Comparison of ENCODE assay signal across 19 cellular contexts in genomic region chr7:45576249-45576929, GRCh38. TPM values are rescaled to one million over a fixed set of nuclear protein-coding genes. Genes with fewer than 3 reads are reported as not detected.
DNase-seq lines count a peak whose midpoint lies in the region; ATAC-seq and TF ChIP-seq lines count a peak whose summit lies in the region.
"Had no signal": no experiment of that assay in that cellular context is flagged by ENCODE, and none has a peak within 500 bp of the region (broad histone marks: within the 10 kb centered on the region; RNA-seq: fewer than 3 reads in every experiment).

No MANE protein-coding gene starts in this region.

- H3K27ac ChIP-seq in upper lobe of right lung = no peak overlapping the region
- H3K27ac ChIP-seq: cardiac muscle cell, HL-60, KMS-11, left lung had no signal

- ATAC-seq in upper lobe of right lung = no peak

- TF ChIP-seq CTCF in glutamatergic neuron (IDR thresholded peaks at IDR 0.05; ENCODE audit: partially characterized antibody, unreplicated experiment) = no peak
- no peak for TF ChIP-seq CTCF in progenitor cell of endocrine pancreas (IDR thresholded peaks at IDR 0.05; ENCODE audit: unreplicated experiment)
- no peak for TF ChIP-seq CTCF in upper lobe of right lung (IDR thresholded peaks at IDR 0.05)

- H3K36me3 Mint-ChIP-seq in activated CD4-positive, alpha-beta T cell treated with anti-CD3 and anti-CD28 coated beads, Interleukin-2, amount 10 ng/mL, durations not matched to agents 24 days and 14 days (ENCODE audit: low read depth) = no peaks in the 10 kb centered on the region
- H3K36me3 Mint-ChIP-seq in glutamatergic neuron (ENCODE audit: unreplicated experiment) = no peaks in the 10 kb centered on the region
- no peaks in the 10 kb centered on the region for H3K36me3 Mint-ChIP-seq in progenitor cell of endocrine pancreas (ENCODE audit: insufficient read depth)
- H3K36me3 Mint-ChIP-seq: CD4-positive, CD25-positive, alpha-beta regulatory T cell had no signal

- H3K27me3 Mint-ChIP-seq in activated CD4-positive, alpha-beta T cell treated with anti-CD3 and anti-CD28 coated beads, Interleukin-2, amount 10 ng/mL, durations not matched to agents 24 days and 14 days = peaks cover 42% of the 10 kb centered on the region
- H3K27me3 Mint-ChIP-seq in glutamatergic neuron (ENCODE audit: unreplicated experiment) (peaks cover 11% of the 10 kb centered on the region), progenitor cell of endocrine pancreas (peaks cover 52% of the 10 kb centered on the region)

- H3K4me3 Mint-ChIP-seq in activated CD4-positive, alpha-beta T cell treated with anti-CD3 and anti-CD28 coated beads, Interleukin-2, amount 10 ng/mL, durations not matched to agents 24 days and 14 days = peak overlapping the region; percentile 10
- H3K4me3 Mint-ChIP-seq in glutamatergic neuron (ENCODE audit: unreplicated experiment) = peak overlapping the region; percentile 87
- peak overlapping the region; percentile 75 for H3K4me3 Mint-ChIP-seq in progenitor cell of endocrine pancreas (ENCODE audit: low read depth)

- DNase-seq in activated CD4-positive, alpha-beta T cell treated with anti-CD3 and anti-CD28 coated beads, Interleukin-2, amount 10 ng/mL, durations not matched to agents 24 days and 14 days = no peak
- no peak for DNase-seq in activated CD4-positive, alpha-beta T cell treated with anti-CD3 and anti-CD28 coated beads for 4 hours
- peak; percentile 24 for DNase-seq in OCI-M1 (lab: John Stamatoyannopoulos, UW)
- DNase-seq in glutamatergic neuron = no peak
- no peak for DNase-seq in progenitor cell of endocrine pancreas (ENCODE audit: low spot score, unreplicated experiment)
- no peak for DNase-seq in NCI-H1048 (lab: John Stamatoyannopoulos, UW)
- no peak for DNase-seq in upper lobe of right lung
- DNase-seq in NCI-H187 treated with DMSO at 0.1 percent for 48 hours (lab: John Stamatoyannopoulos, UW) = no peak
- DNase-seq: activated CD4-positive, alpha-beta T cell treated with anti-CD3 and anti-CD28 coated beads for 48 hours; CD4-positive, CD25-positive, alpha-beta regulatory T cell; effector CD8-positive, alpha-beta T cell; NCI-H1092; NCI-H2171 treated with DMSO at 0.1 percent for 48 hours; NK-92 treated with Interleukin-12 subunit alpha and Interleukin-12 subunit beta, amount 100 ng/mL, for 24 hours; SHP77 had no signal

- H3K4me1 Mint-ChIP-seq in activated CD4-positive, alpha-beta T cell treated with anti-CD3 and anti-CD28 coated beads, Interleukin-2, amount 10 ng/mL, durations not matched to agents 24 days and 14 days = peaks cover 5% of the 10 kb centered on the region
- H3K4me1 Mint-ChIP-seq in glutamatergic neuron (ENCODE audit: low read depth, unreplicated experiment) (peaks cover 22% of the 10 kb centered on the region), progenitor cell of endocrine pancreas (ENCODE audit: low read depth) (peaks cover 4% of the 10 kb centered on the region)

- no peaks in the 10 kb centered on the region for H3K9me3 Mint-ChIP-seq in activated CD4-positive, alpha-beta T cell treated with anti-CD3 and anti-CD28 coated beads, Interleukin-2, amount 10 ng/mL, durations not matched to agents 24 days and 14 days
- H3K9me3 Mint-ChIP-seq in glutamatergic neuron (ENCODE audit: unreplicated experiment) (peaks cover 9% of the 10 kb centered on the region), progenitor cell of endocrine pancreas (ENCODE audit: low read depth) (no peaks in the 10 kb centered on the region)

- no peaks in the 10 kb centered on the region for H3K36me3 ChIP-seq in upper lobe of right lung
- H3K36me3 ChIP-seq: cardiac muscle cell, left lung had no signal

- H3K4me1 ChIP-seq in upper lobe of right lung = peaks cover 8% of the 10 kb centered on the region

- intact Hi-C loops in activated CD4-positive, alpha-beta T cell treated with anti-CD3 and anti-CD28 coated beads, Interleukin-2, amount 10 ng/mL, durations not matched to agents 24 days and 14 days (cut with micrococcal nuclease) = no loop called here
- intact Hi-C loops in upper lobe of right lung (cut with DNase I) = no loop called here

- H3K9me3 ChIP-seq in upper lobe of right lung = no peaks in the 10 kb centered on the region
- H3K9me3 ChIP-seq: left lung had no signal

- H3K4me3 ChIP-seq in upper lobe of right lung = no peak overlapping the region
- H3K4me3 ChIP-seq: left lung had no signal

- peaks cover 36% of the 10 kb centered on the region for H3K27me3 ChIP-seq in upper lobe of right lung

- H3K27ac Mint-ChIP-seq in activated CD4-positive, alpha-beta T cell treated with anti-CD3 and anti-CD28 coated beads, Interleukin-2, amount 10 ng/mL, durations not matched to agents 24 days and 14 days = no peak overlapping the region
- H3K27ac Mint-ChIP-seq in glutamatergic neuron (ENCODE audit: unreplicated experiment) (peak overlapping the region; percentile 17), progenitor cell of endocrine pancreas (no peak overlapping the region)
- H3K27ac Mint-ChIP-seq: CD4-positive, CD25-positive, alpha-beta regulatory T cell had no signal

RNA-seq across cellular contexts. Expression of gene ADCY1, which starts 2.2 kb away (rescaled TPM):
- 1.5 and 2.8 TPM in 2 replicates for total RNA-seq in activated CD4-positive, alpha-beta T cell treated with anti-CD3 and anti-CD28 coated beads, Interleukin-2, amount 10 ng/mL, durations not matched to agents 24 days and 14 days
- total RNA-seq in glutamatergic neuron (ENCODE audit: unreplicated experiment) = 51.9 TPM
- total RNA-seq in progenitor cell of endocrine pancreas = 11.3 and 13.6 TPM in 2 replicates
- total RNA-seq in upper lobe of right lung = 3.9 TPM
- total RNA-seq: CD4-positive, CD25-positive, alpha-beta regulatory T cell had no signal

Comparison
In these comparisons a context has a peak if more than half of its experiments do, and no peak if none do; other contexts are left out.
1. H3K4me3 Mint-ChIP-seq: peak in every context shown above with its lines; median percentile 87 in glutamatergic neuron; 75 in progenitor cell of endocrine pancreas; 10 in activated CD4-positive, alpha-beta T cell treated with anti-CD3 and anti-CD28 coated beads, Interleukin-2, amount 10 ng/mL, durations not matched to agents 24 days and 14 days.